ENCODE assay signal across 20 cellular contexts in the genomic region with DNA sequence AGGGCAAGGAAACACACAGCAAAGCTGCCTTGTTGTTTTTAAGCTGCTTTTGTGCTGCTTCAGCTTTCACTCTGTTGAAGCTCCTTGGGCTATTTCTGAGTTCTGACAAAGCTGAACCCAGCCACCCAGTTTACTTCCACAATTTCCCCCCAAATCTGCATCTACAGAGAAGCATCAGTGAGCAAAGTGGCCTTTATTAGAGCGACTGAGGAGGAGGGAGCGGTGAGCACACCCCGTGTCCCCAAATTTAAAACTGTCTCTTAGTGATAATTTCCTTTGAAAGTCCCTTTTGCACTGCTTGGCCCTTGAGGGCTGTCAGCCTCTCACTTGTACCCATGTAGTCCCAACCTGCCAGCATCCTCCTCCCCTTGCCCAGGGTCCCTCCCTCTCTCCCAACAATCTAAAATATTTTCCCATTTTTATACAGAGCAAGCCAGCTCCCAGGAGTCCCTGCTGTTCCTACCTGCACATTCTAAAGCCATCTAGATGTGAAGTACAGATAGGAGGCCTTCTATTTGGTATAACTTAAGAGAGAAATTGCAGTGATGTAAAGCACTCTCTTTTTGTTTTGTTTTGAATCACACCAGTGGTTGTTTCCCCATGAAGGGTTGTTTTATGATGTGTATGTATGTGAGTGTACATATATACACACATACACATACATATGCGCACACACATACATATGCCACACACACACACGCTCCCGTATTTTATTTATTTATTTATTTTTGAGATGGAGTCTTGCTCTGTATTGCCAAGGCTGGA.
"Had no signal": no experiment of that assay in that cellular context is flagged by ENCODE, and none has a peak within 500 bp of the region (broad histone marks: within the 10 kb centered on the region; RNA-seq: fewer than 3 reads in every experiment).

No MANE protein-coding gene starts in this region.

- ATAC-seq: activated CD8-positive, alpha-beta memory T cell treated with anti-CD3 and anti-CD28 coated beads, Interleukin-2, amount 10 ng/mL, durations not matched to agents 7 days and 5 days; left lobe of liver had no signal

- H3K9me3 ChIP-seq: colonic mucosa, prostate gland, right atrium auricular region, testis had no signal

- H3K4me1 ChIP-seq: colonic mucosa, prostate gland, right atrium auricular region, testis had no signal

- H3K36me3 ChIP-seq: brain microvascular endothelial cell, colonic mucosa, prostate gland, right atrium auricular region had no signal

- FAIRE-seq: endometrium, frontal cortex, keratinocyte had no signal

- H3K27me3 ChIP-seq: brain microvascular endothelial cell, colonic mucosa, right atrium auricular region, testis had no signal

- H3K27ac Mint-ChIP-seq: activated CD4-positive, alpha-beta memory T cell treated with anti-CD3 and anti-CD28 coated beads, Interleukin-2, amount 10 ng/mL, durations not matched to agents 7 days and 5 days; activated CD8-positive, alpha-beta memory T cell treated with anti-CD3 and anti-CD28 coated beads, Interleukin-2, amount 10 ng/mL, durations not matched to agents 7 days and 5 days; mesothelial cell of epicardium; type B pancreatic cell had no signal

- H3K27ac ChIP-seq: brain microvascular endothelial cell, colonic mucosa, prostate gland, right atrium auricular region, testis had no signal

- H3K4me3 Mint-ChIP-seq: activated CD4-positive, alpha-beta memory T cell treated with anti-CD3 and anti-CD28 coated beads, Interleukin-2, amount 10 ng/mL, durations not matched to agents 7 days and 5 days; activated CD8-positive, alpha-beta memory T cell treated with anti-CD3 and anti-CD28 coated beads, Interleukin-2, amount 10 ng/mL, durations not matched to agents 7 days and 5 days; mesothelial cell of epicardium; neural crest cell; type B pancreatic cell had no signal

- H3K36me3 Mint-ChIP-seq: activated CD8-positive, alpha-beta memory T cell treated with anti-CD3 and anti-CD28 coated beads, Interleukin-2, amount 10 ng/mL, durations not matched to agents 7 days and 5 days; mesothelial cell of epicardium; type B pancreatic cell had no signal

- H3K4me1 Mint-ChIP-seq: mesothelial cell of epicardium, neural crest cell had no signal

- H3K4me3 ChIP-seq: colonic mucosa, lung, prostate gland, right atrium auricular region, testis had no signal

- DNase-seq: activated CD4-positive, alpha-beta memory T cell treated with anti-CD3 and anti-CD28 coated beads, Interleukin-2, amount 10 ng/mL, durations not matched to agents 7 days and 5 days; activated CD4-positive, CD25-positive, alpha-beta regulatory T cell treated with anti-CD3 and anti-CD28 coated beads, Interleukin-2, amount 50 U/mL, for 72 hours; activated CD8-positive, alpha-beta memory T cell treated with anti-CD3 and anti-CD28 coated beads, Interleukin-2, amount 10 ng/mL, durations not matched to agents 7 days and 5 days; anterior cingulate cortex; brain microvascular endothelial cell; central memory CD4-positive, alpha-beta T cell; colonic mucosa; hypothalamus; T-helper 1 cell; testis had no signal

- H3K9me3 Mint-ChIP-seq: activated CD4-positive, alpha-beta memory T cell treated with anti-CD3 and anti-CD28 coated beads, Interleukin-2, amount 10 ng/mL, durations not matched to agents 7 days and 5 days; mesothelial cell of epicardium; neural crest cell; type B pancreatic cell had no signal

- H3K27me3 Mint-ChIP-seq: activated CD4-positive, alpha-beta memory T cell treated with anti-CD3 and anti-CD28 coated beads, Interleukin-2, amount 10 ng/mL, durations not matched to agents 7 days and 5 days had no signal
